Comparison of ENCODE assay signal across 1 cellular context in genomic region chr1:91765880-91766443, GRCh38.
TF ChIP-seq lines count a peak whose summit lies in the region.

No MANE protein-coding gene starts in this region.

TF ChIP-seq in endothelial cell of umbilical vein, 7 proteins besides CTCF, POLR2A, EP300 and RAD21:
- no peak for TF ChIP-seq MAX (IDR thresholded peaks at IDR 0.05; ENCODE audit: insufficient read depth, insufficient read length)
- TF ChIP-seq JUN (IDR thresholded peaks at IDR 0.05; ENCODE audit: borderline replicate concordance, insufficient read depth, insufficient read length, low read depth) = no peak
- no peak for TF ChIP-seq POLR2AphosphoS5 (IDR thresholded peaks at IDR 0.05; ENCODE audit: insufficient read depth, low read depth, low read length)
- no peak for TF ChIP-seq FOS (IDR thresholded peaks at IDR 0.05; ENCODE audit: borderline replicate concordance, insufficient read depth, low read length)
- no peak for TF ChIP-seq GATA2 (IDR thresholded peaks at IDR 0.05; ENCODE audit: insufficient read depth, insufficient read length, low read depth, low read length)
- no peak for TF ChIP-seq EZH2 (IDR thresholded peaks at IDR 0.05; ENCODE audit: borderline replicate concordance, low read depth, low read length, severe bottlenecking)
- no peak for TF ChIP-seq MYC (IDR thresholded peaks at IDR 0.05; ENCODE audit: low read depth, low read length)
